Comparison of ENCODE assay signal across 8 cellular contexts in genomic region chr22:20285706-20286363, GRCh38. TPM values are rescaled to one million over a fixed set of nuclear protein-coding genes. Genes with fewer than 3 reads are reported as not detected.
DNase-seq lines count a peak whose midpoint lies in the region; ATAC-seq and TF ChIP-seq lines count a peak whose summit lies in the region.
"Not testable (repeated sequence)": the region's sequence is repeated elsewhere in the genome, so short reads cannot be mapped to it uniquely, and the experiment has no call there.

No MANE protein-coding gene starts in this region.

- POLR2A ChIA-PET in CD4-positive, alpha-beta T cell (lab: Charles Lee); activated CD4-positive, alpha-beta T cell treated with anti-CD3 and anti-CD28 coated beads for 36 hours (lab: Charles Lee): not testable (repeated sequence)

- H3K27ac Mint-ChIP-seq in CD4-positive, alpha-beta T cell; HFFc6; activated CD4-positive, alpha-beta T cell treated with anti-CD3 and anti-CD28 coated beads for 36 hours; neural crest cell (ENCODE audit: unreplicated experiment): not testable (repeated sequence)

- H3K27me3 Mint-ChIP-seq in CD4-positive, alpha-beta T cell; activated CD4-positive, alpha-beta T cell treated with anti-CD3 and anti-CD28 coated beads for 36 hours; neural crest cell (ENCODE audit: low read depth): not testable (repeated sequence)
- H3K27me3 Mint-ChIP-seq in HFFc6 (ENCODE audit: insufficient read depth), result peaks cover 31% of the 10 kb centered on the region

- intact Hi-C loops in CD4-positive, alpha-beta T cell (cut with DNase I, micrococcal nuclease), result loop anchor here (1.0 to 10.0 kb wide), 4 partner anchors 18 to 321 kb away; partner anchors contain the start of gene RTN4R (in 1 of the 2)
- intact Hi-C loops in activated CD4-positive, alpha-beta T cell treated with anti-CD3 and anti-CD28 coated beads for 36 hours (cut with DNase I, micrococcal nuclease), result loop anchor here (1.0 kb wide), 2 partner anchors 129 to 316 kb away; no protein-coding TSS in a partner anchor
- intact Hi-C loops in head of caudate nucleus (cut with DNase I), result loop anchor here (5.0 kb wide), 1 partner anchor 129 kb away; no protein-coding TSS in a partner anchor

- not testable (repeated sequence) for H3K4me3 Mint-ChIP-seq in CD4-positive, alpha-beta T cell; HFFc6; activated CD4-positive, alpha-beta T cell treated with anti-CD3 and anti-CD28 coated beads for 36 hours; neural crest cell

- H3K27ac ChIP-seq in CD4-positive, alpha-beta T cell (ENCODE audit: low read depth, low read length), result not testable (repeated sequence)

- TF ChIP-seq CTCF in CD4-positive, alpha-beta T cell (IDR thresholded peaks at IDR 0.05), result peak; percentile 63
- TF ChIP-seq CTCF in HFFc6 (IDR thresholded peaks at IDR 0.05) (peak; percentile 85), neural crest cell (conservative IDR thresholded peaks at IDR 0.05) (peak; percentile 90)

- CTCF ChIA-PET in CD4-positive, alpha-beta T cell (lab: Charles Lee), result interaction anchor here (1.1 kb wide), 1 partner anchor 129 kb away, joined by 6 read pairs; no protein-coding TSS in a partner anchor
- CTCF ChIA-PET in activated CD4-positive, alpha-beta T cell treated with anti-CD3 and anti-CD28 coated beads for 36 hours (lab: Charles Lee), result interaction anchor here (0.7 to 2.7 kb wide), 3 partner anchors 76 to 129 kb away, joined by 3 to 9 read pairs (median 3); no protein-coding TSS in a partner anchor

- H3K9me3 Mint-ChIP-seq in CD4-positive, alpha-beta T cell; HFFc6; activated CD4-positive, alpha-beta T cell treated with anti-CD3 and anti-CD28 coated beads for 36 hours (ENCODE audit: low read depth); neural crest cell: not testable (repeated sequence)

- H3K4me1 Mint-ChIP-seq in CD4-positive, alpha-beta T cell (ENCODE audit: low read depth); HFFc6 (ENCODE audit: low read depth); activated CD4-positive, alpha-beta T cell treated with anti-CD3 and anti-CD28 coated beads for 36 hours; neural crest cell: not testable (repeated sequence)

- peak; percentile 43 to 88 (median 74) for DNase-seq in CD4-positive, alpha-beta T cell
- DNase-seq in HFFc6 (peak; percentile 22), NCI-H748 (lab: John Stamatoyannopoulos, UW; ENCODE audit: unreplicated experiment) (peak; percentile 48), astrocyte of the hippocampus (ENCODE audit: low read depth, low spot score) (peak; percentile 62), head of caudate nucleus (peak; percentile 38 to 95 (median 82)), neural crest cell (ENCODE audit: low read depth, low spot score) (peak; percentile 96)
- DNase-seq in activated CD4-positive, alpha-beta T cell treated with anti-CD3 and anti-CD28 coated beads for 36 hours, result peak; percentile 83
- DNase-seq in stimulated activated CD8-positive, alpha-beta memory T cell treated with anti-CD3 and anti-CD28 coated beads, Interleukin-2, amount 100 ng/mL, for 48 hours (ENCODE audit: low read depth in 2 of 2), result peak; percentile 49 to 77

- not testable (repeated sequence) for H3K36me3 Mint-ChIP-seq in CD4-positive, alpha-beta T cell (ENCODE audit: low read depth); HFFc6 (ENCODE audit: low read depth); activated CD4-positive, alpha-beta T cell treated with anti-CD3 and anti-CD28 coated beads for 36 hours (ENCODE audit: low read depth); neural crest cell (ENCODE audit: low read depth)

- H3K9me3 ChIP-seq in CD4-positive, alpha-beta T cell (ENCODE audit: control insufficient read depth, low read length), result not testable (repeated sequence)

- H3K27me3 ChIP-seq in CD4-positive, alpha-beta T cell (ENCODE audit: control insufficient read depth, insufficient read depth, low read length), result not testable (repeated sequence)

- peak; percentile 88 for ATAC-seq in CD4-positive, alpha-beta T cell (ENCODE audit: poor library complexity)
- ATAC-seq in activated CD4-positive, alpha-beta T cell treated with anti-CD3 and anti-CD28 coated beads for 36 hours, result peak; percentile 93

RNA-seq across cellular contexts. Expression of gene RTN4R, which starts 17.7 kb away (rescaled TPM):
- under 1 TPM; 0.36 to 0.50 TPM for total RNA-seq in CD4-positive, alpha-beta T cell
- total RNA-seq in HFFc6 (2021; fragmentation: NEBNext Ultra II Directional; extraction: Animal tissue kit (Norgen Biotek cat#: 25700)), result under 1 TPM; 0.14 to 0.85 (median 0.35) TPM
- 1 to 10 TPM; 2.2 to 2.3 TPM for total RNA-seq in activated CD4-positive, alpha-beta T cell treated with anti-CD3 and anti-CD28 coated beads for 36 hours
- 17.9 and 19.0 TPM in 2 replicates for total RNA-seq in neural crest cell

RNA-seq across cellular contexts. Expression of gene DGCR6L, which starts 34.0 kb away (rescaled TPM):
- total RNA-seq in CD4-positive, alpha-beta T cell, result 10 to 100 TPM; 29.1 to 31.2 TPM
- 10 to 100 TPM; 46.3 to 52.4 (median 48.4) TPM for total RNA-seq in HFFc6 (2021; fragmentation: NEBNext Ultra II Directional; extraction: Animal tissue kit (Norgen Biotek cat#: 25700))
- total RNA-seq in activated CD4-positive, alpha-beta T cell treated with anti-CD3 and anti-CD28 coated beads for 36 hours, result 10 to 100 TPM; 22.4 to 24.8 TPM
- total RNA-seq in neural crest cell, result 52.1 and 58.7 TPM in 2 replicates

Comparison
In these comparisons a context has a peak if more than half of its experiments do, and no peak if none do; other contexts are left out.
1. DNase-seq: peak in every context shown above with its lines; median percentile 96 in neural crest cell; 83 in activated CD4-positive, alpha-beta T cell treated with anti-CD3 and anti-CD28 coated beads for 36 hours; 82 in head of caudate nucleus; 74 in CD4-positive, alpha-beta T cell; 63 in stimulated activated CD8-positive, alpha-beta memory T cell treated with anti-CD3 and anti-CD28 coated beads, Interleukin-2, amount 100 ng/mL, for 48 hours; 62 in astrocyte of the hippocampus; 48 in NCI-H748; 22 in HFFc6.